Comparison of ENCODE assay signal across 18 cellular contexts in the genomic region with DNA sequence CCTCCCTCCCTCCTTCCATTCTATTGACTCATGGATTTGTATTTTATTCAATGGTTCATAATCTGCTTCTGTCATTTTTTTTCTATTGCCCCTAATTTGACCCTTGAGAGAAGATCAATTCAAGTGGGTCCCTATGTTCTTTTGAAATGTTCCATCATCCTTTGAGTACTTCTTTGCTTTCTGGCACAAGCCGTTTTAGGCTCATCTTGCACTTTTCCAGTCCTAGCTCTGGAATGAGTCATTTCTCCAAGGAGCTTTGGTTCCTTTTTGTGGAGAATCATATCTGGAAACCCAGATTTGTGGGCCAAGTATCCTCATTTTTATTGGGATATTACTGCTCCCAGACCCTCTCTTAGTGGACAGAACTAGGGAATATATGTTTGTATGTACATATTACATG.
"Had no signal": no experiment of that assay in that cellular context is flagged by ENCODE, and none has a peak within 500 bp of the region (broad histone marks: within the 10 kb centered on the region; RNA-seq: fewer than 3 reads in every experiment).

No MANE protein-coding gene starts in this region.

- DNase-seq: cerebellar nuclear complex; colonic mucosa; cortex of kidney; dorsolateral prefrontal cortex; effector CD4-positive, alpha-beta T cell; effector memory CD4-positive, alpha-beta T cell; esophagus squamous epithelium; foreskin keratinocyte; heart right ventricle; hippocampal formation; left cardiac atrium; left lung; left ventricle myocardium superior; lower lobe of right lung; mesenchymal stem cell; mucosa of descending colon; naive B cell had no signal

- ATAC-seq: foreskin keratinocyte, gastroesophageal sphincter, left lung, lower lobe of right lung, mucosa of descending colon had no signal

- H3K4me3 ChIP-seq: colonic mucosa, dorsolateral prefrontal cortex, esophagus squamous epithelium, gastroesophageal sphincter, heart right ventricle, left lung, lower lobe of right lung, mucosa of descending colon had no signal

- H3K4me1 ChIP-seq: colonic mucosa, esophagus squamous epithelium, foreskin keratinocyte, gastroesophageal sphincter, left lung, lower lobe of right lung had no signal

- H3K27ac ChIP-seq: colonic mucosa, dorsolateral prefrontal cortex, esophagus squamous epithelium, foreskin keratinocyte, gastroesophageal sphincter, heart right ventricle, left lung, lower lobe of right lung had no signal

- H3K27me3 ChIP-seq: colonic mucosa, gastroesophageal sphincter, heart right ventricle, left lung had no signal

- H3K9me3 ChIP-seq: colonic mucosa, esophagus squamous epithelium, gastroesophageal sphincter, heart right ventricle, left lung, lower lobe of right lung, mucosa of descending colon had no signal

- H3K36me3 ChIP-seq: colonic mucosa, esophagus squamous epithelium, gastroesophageal sphincter, heart right ventricle, left lung, lower lobe of right lung had no signal
